ENCODE assay signal across 17 cellular contexts in genomic region chr6:56733298-56733697, GRCh38.
DNase-seq lines count a peak whose midpoint lies in the region; ATAC-seq and TF ChIP-seq lines count a peak whose summit lies in the region.
"Had no signal": no experiment of that assay in that cellular context is flagged by ENCODE, and none has a peak within 500 bp of the region (broad histone marks: within the 10 kb centered on the region; RNA-seq: fewer than 3 reads in every experiment).

No MANE protein-coding gene starts in this region.

- H3K27ac ChIP-seq in liver (ENCODE audit: low read depth in 1 of 2, low read length in 2 of 2) (peak overlapping the region; percentile 20 to 21), right lobe of liver (no peak overlapping the region), RWPE2 (ENCODE audit: poor library complexity, severe bottlenecking) (peak overlapping the region; percentile 100)
- no peak overlapping the region for H3K27ac ChIP-seq in CD4-positive, alpha-beta T cell (ENCODE audit: low read depth, low read length)
- H3K27ac ChIP-seq: BLaER1 had no signal

- H3K4me1 ChIP-seq in liver (ENCODE audit: control insufficient read depth in 4 of 4, insufficient read depth in 4 of 4, low read length in 3 of 4): peaks cover 10 to 45% (median 26%) of the 10 kb centered on the region in 4 donors
- H3K4me1 ChIP-seq in right lobe of liver: peaks cover 0 to 40% (median 9%) of the 10 kb centered on the region in 4 donors
- H3K4me1 ChIP-seq in RWPE2 (ENCODE audit: insufficient read depth, poor library complexity, severe bottlenecking): peaks cover 59% of the 10 kb centered on the region
- H3K4me1 ChIP-seq: BLaER1 had no signal

- no peak for TF ChIP-seq RAD21 in liver (IDR thresholded peaks at IDR 0.05)

- no peak overlapping the region for H3K4me3 Mint-ChIP-seq in nephron progenitor cell
- H3K4me3 Mint-ChIP-seq in CD4-positive, alpha-beta T cell: no peak overlapping the region
- H3K4me3 Mint-ChIP-seq: IgD-negative memory B cell had no signal

- ATAC-seq in right lobe of liver (no peak), RWPE2 (ENCODE audit: low read depth) (no peak), GM21786 (IDR thresholded peaks at IDR 0.05; ENCODE audit: unreplicated experiment) (no peak), HG03521 (IDR thresholded peaks at IDR 0.05; ENCODE audit: unreplicated experiment) (no peak)
- no peak for ATAC-seq in CD4-positive, alpha-beta T cell (ENCODE audit: poor library complexity)

- H3K4me3 ChIP-seq in liver (ENCODE audit: low read depth in 1 of 3, low read length in 3 of 3) (no peak overlapping the region), right lobe of liver (no peak overlapping the region), RWPE2 (ENCODE audit: severe bottlenecking) (no peak overlapping the region)
- H3K4me3 ChIP-seq: BLaER1 had no signal

- intact Hi-C loops in right lobe of liver (cut with DNase I): no loop called here
- intact Hi-C loops in CD4-positive, alpha-beta T cell (cut with DNase I, micrococcal nuclease): no loop called here

- H3K36me3 Mint-ChIP-seq in nephron progenitor cell (ENCODE audit: low read depth): no peaks in the 10 kb centered on the region
- H3K36me3 Mint-ChIP-seq in CD4-positive, alpha-beta T cell (ENCODE audit: low read depth): no peaks in the 10 kb centered on the region
- H3K36me3 Mint-ChIP-seq: IgD-negative memory B cell had no signal

- H3K9me3 ChIP-seq in liver (ENCODE audit: control insufficient read depth in 4 of 4, low read length in 3 of 4) (no peaks in the 10 kb centered on the region), right lobe of liver (no peaks in the 10 kb centered on the region), RWPE2 (ENCODE audit: severe bottlenecking) (no peaks in the 10 kb centered on the region)
- no peaks in the 10 kb centered on the region for H3K9me3 ChIP-seq in CD4-positive, alpha-beta T cell (ENCODE audit: control insufficient read depth, low read length)
- H3K9me3 ChIP-seq: BLaER1 had no signal

- TF ChIP-seq CTCF in liver (IDR thresholded peaks at IDR 0.05; ENCODE audit: low read depth, low read length, missing input control): no peak
- TF ChIP-seq CTCF in right lobe of liver (IDR thresholded peaks at IDR 0.05): no peak
- TF ChIP-seq CTCF in RWPE2 (IDR thresholded peaks at IDR 0.05; ENCODE audit: poor library complexity, severe bottlenecking): no peak
- no peak for TF ChIP-seq CTCF in nephron progenitor cell (IDR thresholded peaks at IDR 0.05)
- no peak for TF ChIP-seq CTCF in CD4-positive, alpha-beta T cell (IDR thresholded peaks at IDR 0.05)

- no peak for TF ChIP-seq POLR2A in right lobe of liver (IDR thresholded peaks at IDR 0.05)

- H3K36me3 ChIP-seq in liver (ENCODE audit: control insufficient read depth in 4 of 4, insufficient read depth in 3 of 4, low read depth in 1 of 4, low read length in 3 of 4) (peaks cover 0 to 7% (median 0%) of the 10 kb centered on the region in 4 donors), right lobe of liver (no peaks in the 10 kb centered on the region), RWPE2 (ENCODE audit: low read depth) (peaks cover 19% of the 10 kb centered on the region)
- H3K36me3 ChIP-seq: BLaER1 had no signal

- peaks cover 2% of the 10 kb centered on the region for H3K27me3 Mint-ChIP-seq in nephron progenitor cell (ENCODE audit: low read depth, poor library complexity)
- no peaks in the 10 kb centered on the region for H3K27me3 Mint-ChIP-seq in CD4-positive, alpha-beta T cell
- H3K27me3 Mint-ChIP-seq: IgD-negative memory B cell had no signal

- CTCF ChIA-PET in CD4-positive, alpha-beta T cell (lab: Charles Lee): no interaction called here

- peak overlapping the region; percentile 58 for H3K27ac Mint-ChIP-seq in nephron progenitor cell
- H3K27ac Mint-ChIP-seq in CD4-positive, alpha-beta T cell: no peak overlapping the region
- H3K27ac Mint-ChIP-seq: IgD-negative memory B cell had no signal

- WGBS in liver: 97% methylated on average over 1 of the region's 1 CpG
- 75% methylated on average over 1 of the region's 1 CpG for WGBS in right lobe of liver (ENCODE audit: insufficient coverage, low coverage, low lambda C conversion rate, missing lambda C conversion rate)

- DNase-seq in right lobe of liver (no peak), RWPE2 (ENCODE audit: low spot score) (no peak), nephron progenitor cell (no peak), GM19238 (ENCODE audit: insufficient read length, low spot score) (no peak)
- DNase-seq in CD4-positive, alpha-beta T cell: no peak
- DNase-seq: 8988T; GF-D8; NCI-H1105 treated with DMSO at 0.1 percent for 48 hours; NCI-H187; NCI-H345; NCI-H526 treated with DMSO at 0.1 percent for 48 hours; NK-92 treated with Interleukin-12 subunit alpha and Interleukin-12 subunit beta, amount 100 ng/mL, for 24 hours had no signal

- POLR2A ChIA-PET in CD4-positive, alpha-beta T cell (lab: Charles Lee): no interaction called here

- no peaks in the 10 kb centered on the region for H3K27me3 ChIP-seq in liver (ENCODE audit: control insufficient read depth in 4 of 4, insufficient read depth in 4 of 4, low read length in 3 of 4)
- no peaks in the 10 kb centered on the region for H3K27me3 ChIP-seq in right lobe of liver
- H3K27me3 ChIP-seq in RWPE2 (ENCODE audit: insufficient read depth, poor library complexity, severe bottlenecking): no peaks in the 10 kb centered on the region
- no peaks in the 10 kb centered on the region for H3K27me3 ChIP-seq in CD4-positive, alpha-beta T cell (ENCODE audit: control insufficient read depth, insufficient read depth, low read length)
- H3K27me3 ChIP-seq: BLaER1 had no signal

- H3K9ac ChIP-seq in liver (ENCODE audit: low read depth in 1 of 2, low read length in 2 of 2): no peak overlapping the region
- H3K9ac ChIP-seq: BLaER1 had no signal

- no peaks in the 10 kb centered on the region for H3K9me3 Mint-ChIP-seq in nephron progenitor cell
- H3K9me3 Mint-ChIP-seq in CD4-positive, alpha-beta T cell: no peaks in the 10 kb centered on the region
- H3K9me3 Mint-ChIP-seq: IgD-negative memory B cell had no signal

- H3K4me1 Mint-ChIP-seq in nephron progenitor cell: no peaks in the 10 kb centered on the region
- H3K4me1 Mint-ChIP-seq in CD4-positive, alpha-beta T cell (ENCODE audit: low read depth): no peaks in the 10 kb centered on the region
- H3K4me1 Mint-ChIP-seq: IgD-negative memory B cell had no signal

TF ChIP-seq in liver, 16 proteins besides CTCF, POLR2A, EP300 and RAD21:
- no peak for TF ChIP-seq HNF4A (conservative IDR thresholded peaks at IDR 0.05)
- no peak for TF ChIP-seq GABPA (IDR thresholded peaks at IDR 0.05 in 1 of 2, conservative IDR thresholded peaks at IDR 0.05 in 1 of 2)
- no peak for TF ChIP-seq EGR1 (IDR thresholded peaks at IDR 0.05; ENCODE audit: low read depth in 2 of 2)
- no peak for TF ChIP-seq FOXA2 (IDR thresholded peaks at IDR 0.05)
- no peak for TF ChIP-seq RXRA (IDR thresholded peaks at IDR 0.05)
- TF ChIP-seq SP1 (IDR thresholded peaks at IDR 0.05): no peak
- no peak for TF ChIP-seq REST (IDR thresholded peaks at IDR 0.05)
- no peak for TF ChIP-seq FOXA1 (IDR thresholded peaks at IDR 0.05)
- TF ChIP-seq ATF3 (IDR thresholded peaks at IDR 0.05): no peak
- no peak for TF ChIP-seq JUND (IDR thresholded peaks at IDR 0.05)
- no peak for TF ChIP-seq TAF1 (conservative IDR thresholded peaks at IDR 0.05)

Comparison
In these comparisons a context has a peak if more than half of its experiments do, and no peak if none do; other contexts are left out.
1. H3K27ac ChIP-seq: peak in liver (2 of 2) and RWPE2 (single experiment); none in right lobe of liver (0 of 3) and CD4-positive, alpha-beta T cell (single experiment).